In genomic region chr21:42706765-42707164, GRCh38 we compare ENCODE assay signal across 29 cellular contexts.
"Had no signal": no experiment of that assay in that cellular context is flagged by ENCODE, and none has a peak within 500 bp of the region (broad histone marks: within the 10 kb centered on the region; RNA-seq: fewer than 3 reads in every experiment).

No MANE protein-coding gene starts in this region.

- H3K4me3 Mint-ChIP-seq: activated B cell treated with CpG ODN at 0.5 μM for 24 hours; activated CD4-positive, alpha-beta memory T cell treated with anti-CD3 and anti-CD28 coated beads for 36 hours; activated CD4-positive, alpha-beta T cell treated with anti-CD3 and anti-CD28 coated beads for 36 hours; activated CD4-positive, alpha-beta T cell treated with anti-CD3 and anti-CD28 coated beads, Interleukin-2, amount 10 ng/mL, durations not matched to agents 24 days and 14 days; activated CD8-positive, alpha-beta memory T cell treated with anti-CD3 and anti-CD28 coated beads, Interleukin-2, amount 10 ng/mL, durations not matched to agents 7 days and 5 days; activated CD8-positive, alpha-beta T cell treated with anti-CD3 and anti-CD28 coated beads, Interleukin-2, amount 10 ng/mL, durations not matched to agents 7 days and 5 days; activated naive CD4-positive, alpha-beta T cell treated with anti-CD3 and anti-CD28 coated beads for 36 hours; activated naive CD4-positive, alpha-beta T cell treated with anti-CD3 and anti-CD28 coated beads, Interleukin-2, amount 50 U/mL, for 24 hours; activated naive CD8-positive, alpha-beta T cell treated with anti-CD3 and anti-CD28 coated beads for 36 hours; activated naive CD8-positive, alpha-beta T cell treated with anti-CD3 and anti-CD28 coated beads, Interleukin-2, amount 50 U/mL, for 24 hours; activated T-cell treated with anti-CD3 and anti-CD28 coated beads, Interleukin-2, amount 50 U/mL, for 72 hours; effector memory CD8-positive, alpha-beta T cell; T-helper 17 cell; T-helper 2 cell treated with Interferon-gamma antibody and Interleukin-4, amounts not matched to agents 5 μg/mL and 100 μg/mL, for 36 hours had no signal

- H3K9me3 Mint-ChIP-seq: activated B cell treated with CpG ODN at 0.5 μM for 24 hours; activated CD4-positive, alpha-beta memory T cell treated with anti-CD3 and anti-CD28 coated beads for 36 hours; activated CD4-positive, alpha-beta T cell treated with anti-CD3 and anti-CD28 coated beads, Interleukin-2, amount 10 ng/mL, durations not matched to agents 24 days and 14 days; activated naive CD4-positive, alpha-beta T cell treated with anti-CD3 and anti-CD28 coated beads for 36 hours; activated naive CD4-positive, alpha-beta T cell treated with anti-CD3 and anti-CD28 coated beads, Interleukin-2, amount 50 U/mL, for 24 hours; activated naive CD8-positive, alpha-beta T cell treated with anti-CD3 and anti-CD28 coated beads for 36 hours; activated naive CD8-positive, alpha-beta T cell treated with anti-CD3 and anti-CD28 coated beads, Interleukin-2, amount 50 U/mL, for 24 hours; activated T-cell treated with anti-CD3 and anti-CD28 coated beads, Interleukin-2, amount 50 U/mL, for 72 hours; effector memory CD8-positive, alpha-beta T cell; T-helper 2 cell treated with Interferon-gamma antibody and Interleukin-4, amounts not matched to agents 5 μg/mL and 100 μg/mL, for 36 hours had no signal

- ATAC-seq: activated CD4-positive, alpha-beta T cell treated with anti-CD3 and anti-CD28 coated beads for 36 hours; activated CD8-positive, alpha-beta memory T cell treated with anti-CD3 and anti-CD28 coated beads, Interleukin-2, amount 10 ng/mL, durations not matched to agents 7 days and 5 days; activated CD8-positive, alpha-beta T cell treated with anti-CD3 and anti-CD28 coated beads, Interleukin-2, amount 10 ng/mL, durations not matched to agents 7 days and 5 days; activated naive CD8-positive, alpha-beta T cell treated with anti-CD3 and anti-CD28 coated beads, Interleukin-2, amount 50 U/mL, for 24 hours; activated T-cell treated with anti-CD3 and anti-CD28 coated beads, Interleukin-2, amount 50 U/mL, for 72 hours; body of pancreas; effector memory CD8-positive, alpha-beta T cell; T-helper 17 cell had no signal

- H3K4me1 Mint-ChIP-seq: activated B cell treated with CpG ODN at 0.5 μM for 24 hours; activated CD4-positive, alpha-beta T cell treated with anti-CD3 and anti-CD28 coated beads for 36 hours; activated CD8-positive, alpha-beta memory T cell treated with anti-CD3 and anti-CD28 coated beads, Interleukin-2, amount 10 ng/mL, durations not matched to agents 7 days and 5 days; activated naive CD8-positive, alpha-beta T cell treated with anti-CD3 and anti-CD28 coated beads for 36 hours; activated naive CD8-positive, alpha-beta T cell treated with anti-CD3 and anti-CD28 coated beads, Interleukin-2, amount 50 U/mL, for 24 hours had no signal

- H3K27me3 ChIP-seq: adrenal gland, body of pancreas had no signal

- H3K4me1 ChIP-seq: body of pancreas had no signal

- DNase-seq: activated B cell treated with CpG ODN at 0.5 μM for 24 hours; activated CD4-positive, alpha-beta memory T cell treated with anti-CD3 and anti-CD28 coated beads for 36 hours; activated CD4-positive, alpha-beta T cell treated with anti-CD3 and anti-CD28 coated beads for 36 hours; activated CD4-positive, alpha-beta T cell treated with anti-CD3 and anti-CD28 coated beads, Interleukin-2, amount 10 ng/mL, durations not matched to agents 24 days and 14 days; activated CD4-positive, CD25-positive, alpha-beta regulatory T cell treated with anti-CD3 and anti-CD28 coated beads, Interleukin-2, amount 50 U/mL, for 72 hours; activated CD8-positive, alpha-beta memory T cell treated with anti-CD3 and anti-CD28 coated beads, Interleukin-2, amount 10 ng/mL, durations not matched to agents 7 days and 5 days; activated CD8-positive, alpha-beta memory T cell treated with anti-CD3 and anti-CD28 coated beads, Interleukin-2, amount 50 U/mL, for 4 hours; activated CD8-positive, alpha-beta T cell treated with anti-CD3 and anti-CD28 coated beads, Interleukin-2, amount 10 ng/mL, durations not matched to agents 7 days and 5 days; activated naive CD4-positive, alpha-beta T cell treated with anti-CD3 and anti-CD28 coated beads for 36 hours; activated naive CD8-positive, alpha-beta T cell treated with anti-CD3 and anti-CD28 coated beads for 36 hours; activated naive CD8-positive, alpha-beta T cell treated with anti-CD3 and anti-CD28 coated beads, Interleukin-2, amount 50 U/mL, for 24 hours; activated T-cell treated with anti-CD3 and anti-CD28 coated beads, Interleukin-2, amount 50 U/mL, for 1 hour; activated T-cell treated with anti-CD3 and anti-CD28 coated beads, Interleukin-2, amount 50 U/mL, for 72 hours; amygdala; body of pancreas; caudate nucleus; cortex of kidney; dermis blood vessel endothelial cell; effector CD4-positive, alpha-beta T cell; effector memory CD8-positive, alpha-beta T cell; foreskin fibroblast; T-helper 1 cell; T-helper 17 cell; T1000; WERI-Rb-1 had no signal

- H3K36me3 Mint-ChIP-seq: activated CD4-positive, alpha-beta memory T cell treated with anti-CD3 and anti-CD28 coated beads for 36 hours; activated CD8-positive, alpha-beta memory T cell treated with anti-CD3 and anti-CD28 coated beads, Interleukin-2, amount 10 ng/mL, durations not matched to agents 7 days and 5 days had no signal

- H3K9me3 ChIP-seq: adrenal gland had no signal

- H3K27me3 Mint-ChIP-seq: activated CD4-positive, alpha-beta memory T cell treated with anti-CD3 and anti-CD28 coated beads for 36 hours; activated CD4-positive, alpha-beta T cell treated with anti-CD3 and anti-CD28 coated beads for 36 hours; activated naive CD4-positive, alpha-beta T cell treated with anti-CD3 and anti-CD28 coated beads, Interleukin-2, amount 50 U/mL, for 24 hours; activated naive CD8-positive, alpha-beta T cell treated with anti-CD3 and anti-CD28 coated beads for 36 hours; activated naive CD8-positive, alpha-beta T cell treated with anti-CD3 and anti-CD28 coated beads, Interleukin-2, amount 50 U/mL, for 24 hours; T-helper 17 cell had no signal

- H3K27ac ChIP-seq: adrenal gland, body of pancreas, epithelial cell of prostate, WERI-Rb-1 had no signal

- H3K4me3 ChIP-seq: adrenal gland, body of pancreas had no signal

- H3K27ac Mint-ChIP-seq: activated B cell treated with CpG ODN at 0.5 μM for 24 hours; activated CD4-positive, alpha-beta memory T cell treated with anti-CD3 and anti-CD28 coated beads for 36 hours; activated CD4-positive, alpha-beta T cell treated with anti-CD3 and anti-CD28 coated beads for 36 hours; activated CD4-positive, alpha-beta T cell treated with anti-CD3 and anti-CD28 coated beads, Interleukin-2, amount 10 ng/mL, durations not matched to agents 24 days and 14 days; activated CD8-positive, alpha-beta memory T cell treated with anti-CD3 and anti-CD28 coated beads, Interleukin-2, amount 10 ng/mL, durations not matched to agents 7 days and 5 days; activated CD8-positive, alpha-beta T cell treated with anti-CD3 and anti-CD28 coated beads, Interleukin-2, amount 10 ng/mL, durations not matched to agents 7 days and 5 days; activated naive CD4-positive, alpha-beta T cell treated with anti-CD3 and anti-CD28 coated beads for 36 hours; activated naive CD4-positive, alpha-beta T cell treated with anti-CD3 and anti-CD28 coated beads, Interleukin-2, amount 50 U/mL, for 24 hours; activated naive CD8-positive, alpha-beta T cell treated with anti-CD3 and anti-CD28 coated beads for 36 hours; activated naive CD8-positive, alpha-beta T cell treated with anti-CD3 and anti-CD28 coated beads, Interleukin-2, amount 50 U/mL, for 24 hours; activated T-cell treated with anti-CD3 and anti-CD28 coated beads, Interleukin-2, amount 50 U/mL, for 72 hours; effector memory CD8-positive, alpha-beta T cell; T-helper 17 cell; T-helper 2 cell treated with Interferon-gamma antibody and Interleukin-4, amounts not matched to agents 5 μg/mL and 100 μg/mL, for 36 hours had no signal

- H3K36me3 ChIP-seq: adrenal gland had no signal
